Comparison of ENCODE assay signal across 8 cellular contexts in genomic region chr7:106865130-106866115, GRCh38. TPM values are rescaled to one million over a fixed set of nuclear protein-coding genes. Genes with fewer than 3 reads are reported as not detected.
A peak's percentile ranks its signal among the peaks of the same experiment; 100 is the strongest.
DNase-seq lines count a peak whose midpoint lies in the region; ATAC-seq and TF ChIP-seq lines count a peak whose summit lies in the region.

Gene PIK3CG (plus strand): TSS chr7:106865282. CDS start chr7:106867562, 2,280 bp downstream.

- no peak for TF ChIP-seq CTCF in glutamatergic neuron (IDR thresholded peaks at IDR 0.05; ENCODE audit: partially characterized antibody, unreplicated experiment)

- peaks cover 65% of the 10 kb centered on the region for H3K4me1 Mint-ChIP-seq in activated naive CD8-positive, alpha-beta T cell treated with anti-CD3 and anti-CD28 coated beads for 36 hours
- H3K4me1 Mint-ChIP-seq in naive thymus-derived CD4-positive, alpha-beta T cell: peaks cover 44 to 85% (median 73%) of the 10 kb centered on the region in 7 donors
- no peaks in the 10 kb centered on the region for H3K4me1 Mint-ChIP-seq in glutamatergic neuron (ENCODE audit: low read depth, unreplicated experiment)

- peaks cover 50% of the 10 kb centered on the region in 2 donors for H3K4me1 ChIP-seq in naive thymus-derived CD4-positive, alpha-beta T cell (ENCODE audit: control insufficient read depth in 2 of 2, insufficient read depth in 2 of 2, low read length in 2 of 2)

- intact Hi-C loops in naive thymus-derived CD4-positive, alpha-beta T cell (cut with micrococcal nuclease): loop anchor here (1.0 to 10.0 kb wide), 20 partner anchors 13 to 1704 kb away; partner anchors contain the start of genes PRKAR2B (in 2 of the 2), SYPL1 (in 2 of the 2), CCDC71L (in 1 of the 2) and COG5 (in 1 of the 2)

- peak within 1 kb of the TSS; percentile 62 for H3K4me3 ChIP-seq in naive thymus-derived CD4-positive, alpha-beta T cell (ENCODE audit: low read length)

- H3K27ac ChIP-seq in naive thymus-derived CD4-positive, alpha-beta T cell (ENCODE audit: low read depth, low read length): peak within 1 kb of the TSS; percentile 75

- peak; percentile 93 for DNase-seq in GF-D8 (lab: John Stamatoyannopoulos, UW)
- no peak for DNase-seq in activated naive CD8-positive, alpha-beta T cell treated with anti-CD3 and anti-CD28 coated beads for 36 hours
- peak in 7 of 9 donors; percentile 43 to 77 (median 70) for DNase-seq in naive thymus-derived CD4-positive, alpha-beta T cell
- no peak for DNase-seq in hepatic stellate cell (ENCODE audit: low spot score)
- no peak for DNase-seq in glutamatergic neuron
- no peak for DNase-seq in D341Med (ENCODE audit: low spot score)

- no peaks in the 10 kb centered on the region for H3K9me3 ChIP-seq in naive thymus-derived CD4-positive, alpha-beta T cell (ENCODE audit: control insufficient read depth in 2 of 3, low read length in 3 of 3)

- peaks cover 42% of the 10 kb centered on the region for H3K36me3 Mint-ChIP-seq in activated naive CD8-positive, alpha-beta T cell treated with anti-CD3 and anti-CD28 coated beads for 36 hours
- peaks cover 10 to 33% (median 31%) of the 10 kb centered on the region in 5 donors for H3K36me3 Mint-ChIP-seq in naive thymus-derived CD4-positive, alpha-beta T cell
- H3K36me3 Mint-ChIP-seq in glutamatergic neuron (ENCODE audit: unreplicated experiment): no peaks in the 10 kb centered on the region

- H3K27me3 Mint-ChIP-seq in activated naive CD8-positive, alpha-beta T cell treated with anti-CD3 and anti-CD28 coated beads for 36 hours: no peaks in the 10 kb centered on the region
- no peaks in the 10 kb centered on the region for H3K27me3 Mint-ChIP-seq in naive thymus-derived CD4-positive, alpha-beta T cell
- no peaks in the 10 kb centered on the region for H3K27me3 Mint-ChIP-seq in glutamatergic neuron (ENCODE audit: unreplicated experiment)

- H3K36me3 ChIP-seq in naive thymus-derived CD4-positive, alpha-beta T cell (ENCODE audit: control insufficient read depth in 2 of 3, insufficient read depth in 3 of 3, low read length in 3 of 3): peaks cover 0 to 24% (median 4%) of the 10 kb centered on the region in 3 experiments

- POLR2A ChIA-PET in naive thymus-derived CD4-positive, alpha-beta T cell (lab: Charles Lee): interaction anchor here (0.6 to 3.1 kb wide), 5 partner anchors 16 to 878 kb away, joined by 3 to 18 read pairs (median 3); partner anchors contain the start of genes CBLL1 and HBP1

- CTCF ChIA-PET in naive thymus-derived CD4-positive, alpha-beta T cell (lab: Charles Lee): interaction anchor here (0.7 to 2.5 kb wide), 3 partner anchors 65 to 287 kb away, joined by 3 to 7 read pairs (median 3); no protein-coding TSS in a partner anchor

- ATAC-seq in GM21360 (IDR thresholded peaks at IDR 0.05; ENCODE audit: unreplicated experiment): peak; percentile 50
- peak; percentile 65 for ATAC-seq in HG03571 (IDR thresholded peaks at IDR 0.05; ENCODE audit: unreplicated experiment)
- ATAC-seq in naive thymus-derived CD4-positive, alpha-beta T cell: peak; percentile 96

- peak within 1 kb of the TSS; percentile 87 for H3K27ac Mint-ChIP-seq in activated naive CD8-positive, alpha-beta T cell treated with anti-CD3 and anti-CD28 coated beads for 36 hours
- H3K27ac Mint-ChIP-seq in naive thymus-derived CD4-positive, alpha-beta T cell: peak within 1 kb of the TSS; percentile 90 to 96 (median 95)
- no peak within 1 kb of the TSS for H3K27ac Mint-ChIP-seq in glutamatergic neuron (ENCODE audit: unreplicated experiment)

- no peaks in the 10 kb centered on the region for H3K27me3 ChIP-seq in naive thymus-derived CD4-positive, alpha-beta T cell (ENCODE audit: control insufficient read depth in 2 of 2, insufficient read depth in 2 of 2, low read length in 2 of 2)

- peak within 1 kb of the TSS; percentile 87 for H3K4me3 Mint-ChIP-seq in activated naive CD8-positive, alpha-beta T cell treated with anti-CD3 and anti-CD28 coated beads for 36 hours
- peak within 1 kb of the TSS; percentile 86 to 98 (median 94) for H3K4me3 Mint-ChIP-seq in naive thymus-derived CD4-positive, alpha-beta T cell
- H3K4me3 Mint-ChIP-seq in glutamatergic neuron (ENCODE audit: unreplicated experiment): no peak within 1 kb of the TSS

- H3K9me3 Mint-ChIP-seq in activated naive CD8-positive, alpha-beta T cell treated with anti-CD3 and anti-CD28 coated beads for 36 hours: no peaks in the 10 kb centered on the region
- peaks cover 0 to 2% (median 0%) of the 10 kb centered on the region in 11 donors for H3K9me3 Mint-ChIP-seq in naive thymus-derived CD4-positive, alpha-beta T cell
- peaks cover 3% of the 10 kb centered on the region for H3K9me3 Mint-ChIP-seq in glutamatergic neuron (ENCODE audit: unreplicated experiment)

RNA-seq across cellular contexts. Expression of gene PIK3CG, which starts in this region (rescaled TPM):
- 10 to 100 TPM; 26.3 to 28.8 TPM for total RNA-seq in activated naive CD8-positive, alpha-beta T cell treated with anti-CD3 and anti-CD28 coated beads for 36 hours
- total RNA-seq in naive thymus-derived CD4-positive, alpha-beta T cell: 10 to 100 TPM; 25.1 to 54.9 (median 30.6) TPM
- 10 to 100 TPM; 15.3 to 21.7 TPM for polyA plus RNA-seq in naive thymus-derived CD4-positive, alpha-beta T cell
- total RNA-seq in glutamatergic neuron (ENCODE audit: unreplicated experiment): not detected

Comparison
In these comparisons a context has a peak if more than half of its experiments do, and no peak if none do; other contexts are left out.
1. RNA of gene PIK3CG (total RNA-seq): 25.1 to 54.9 TPM in naive thymus-derived CD4-positive, alpha-beta T cell and 26.3 to 28.8 TPM in activated naive CD8-positive, alpha-beta T cell treated with anti-CD3 and anti-CD28 coated beads for 36 hours; not detected in glutamatergic neuron (single experiment); every median in the first group is over 10 times any median in the second.
2. DNase-seq: peak in GF-D8 (single experiment) and naive thymus-derived CD4-positive, alpha-beta T cell (7 of 9); none in activated naive CD8-positive, alpha-beta T cell treated with anti-CD3 and anti-CD28 coated beads for 36 hours (single experiment), hepatic stellate cell (single experiment), glutamatergic neuron (single experiment) and D341Med (single experiment).
3. Peak in every context shown above with its lines, with median percentiles within 50 percentile points of each other: ATAC-seq.